Comparison of ENCODE assay signal across 1 cellular context in the genomic region with DNA sequence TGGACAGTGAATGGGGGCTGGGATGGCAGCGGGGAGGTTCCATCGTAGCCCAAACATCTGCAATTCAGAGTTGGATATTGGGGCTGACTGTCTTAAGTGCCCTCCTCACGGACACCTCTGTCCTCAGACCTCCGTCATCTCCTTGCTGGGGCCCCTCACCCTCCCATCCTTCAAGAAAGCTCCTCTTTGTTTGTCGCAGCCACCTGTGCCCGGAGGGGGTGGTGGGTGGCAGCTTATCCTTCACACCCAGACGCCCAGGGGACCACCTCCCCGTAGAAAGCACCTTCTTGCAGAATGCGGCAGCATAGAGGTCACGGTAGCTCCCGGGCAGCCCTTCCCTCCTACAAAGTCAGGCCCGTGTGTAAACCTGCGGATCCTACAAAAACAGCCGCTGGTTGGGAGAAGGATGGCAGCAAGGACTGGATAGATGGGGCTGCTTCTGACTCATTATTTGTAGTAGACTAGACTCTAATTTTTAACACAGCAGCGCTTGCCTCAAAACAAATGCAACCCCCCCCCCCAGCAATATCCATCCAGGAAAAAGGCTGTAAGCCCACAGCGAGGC.
TF ChIP-seq lines count a peak whose summit lies in the region.

No MANE protein-coding gene starts in this region.

TF ChIP-seq in HepG2, 621 proteins besides CTCF, POLR2A, EP300 and RAD21 (continued from another document):
- TF ChIP-seq ZNF124 (CRISPR knock-in tag; IDR thresholded peaks at IDR 0.05), result no peak
- no peak for TF ChIP-seq ZKSCAN8 (CRISPR knock-in tag; IDR thresholded peaks at IDR 0.05; ENCODE audit: borderline replicate concordance)
- 0 out of 2 replicates have a peak, but pooled peaks have one; percentile 16 for TF ChIP-seq GLI4 (CRISPR knock-in tag; IDR thresholded peaks at IDR 0.05; ENCODE audit: borderline replicate concordance)
- TF ChIP-seq CREBL2 (CRISPR knock-in tag; IDR thresholded peaks at IDR 0.05; ENCODE audit: borderline replicate concordance), result no peak
- no peak for TF ChIP-seq ZBTB44 (CRISPR knock-in tag; IDR thresholded peaks at IDR 0.05)
- TF ChIP-seq ZNF777 (CRISPR knock-in tag; IDR thresholded peaks at IDR 0.05), result no peak
- 0 out of 2 replicates have a peak, but pooled peaks have one; percentile 15 for TF ChIP-seq FOXO4 (CRISPR knock-in tag; conservative IDR thresholded peaks at IDR 0.05)
- TF ChIP-seq, protein P1, sequence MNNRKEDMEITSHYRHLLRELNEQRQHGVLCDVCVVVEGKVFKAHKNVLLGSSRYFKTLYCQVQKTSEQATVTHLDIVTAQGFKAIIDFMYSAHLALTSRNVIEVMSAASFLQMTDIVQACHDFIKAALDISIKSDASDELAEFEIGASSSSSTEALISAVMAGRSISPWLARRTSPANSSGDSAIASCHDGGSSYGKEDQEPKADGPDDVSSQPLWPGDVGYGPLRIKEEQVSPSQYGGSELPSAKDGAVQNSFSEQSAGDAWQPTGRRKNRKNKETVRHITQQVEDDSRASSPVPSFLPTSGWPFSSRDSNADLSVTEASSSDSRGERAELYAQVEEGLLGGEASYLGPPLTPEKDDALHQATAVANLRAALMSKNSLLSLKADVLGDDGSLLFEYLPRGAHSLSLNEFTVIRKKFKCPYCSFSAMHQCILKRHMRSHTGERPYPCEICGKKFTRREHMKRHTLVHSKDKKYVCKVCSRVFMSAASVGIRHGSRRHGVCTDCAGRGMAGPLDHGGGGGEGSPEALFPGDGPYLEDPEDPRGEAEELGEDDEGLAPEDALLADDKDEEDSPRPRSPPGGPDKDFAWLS (CRISPR knock-in tag; IDR thresholded peaks at IDR 0.05; ENCODE audit: borderline replicate concordance), result no peak
- TF ChIP-seq MIXL1 (CRISPR knock-in tag; IDR thresholded peaks at IDR 0.05), result no peak
- no peak for TF ChIP-seq ARNT (IDR thresholded peaks at IDR 0.05)
- TF ChIP-seq ZNF24 (IDR thresholded peaks at IDR 0.05), result no peak
- TF ChIP-seq ZNF225 (CRISPR knock-in tag; IDR thresholded peaks at IDR 0.05), result no peak
- TF ChIP-seq ELF4 (CRISPR knock-in tag; IDR thresholded peaks at IDR 0.05; ENCODE audit: borderline replicate concordance), result no peak
- TF ChIP-seq FOXA3 (CRISPR knock-in tag; IDR thresholded peaks at IDR 0.05), result 0 out of 2 replicates have a peak, but pooled peaks have one; percentile 2
- no peak for TF ChIP-seq PHB2 (IDR thresholded peaks at IDR 0.05; ENCODE audit: partially characterized antibody)
- 0 out of 2 replicates have a peak, but pooled peaks have one; percentile 36 for TF ChIP-seq HNRNPL (IDR thresholded peaks at IDR 0.05; ENCODE audit: low read depth, low read length)
- TF ChIP-seq RFX1 (IDR thresholded peaks at IDR 0.05), result no peak
- 0 out of 2 replicates have a peak, but pooled peaks have one; percentile 33 for TF ChIP-seq ZNF598 (CRISPR knock-in tag; IDR thresholded peaks at IDR 0.05; ENCODE audit: borderline replicate concordance)
- no peak for TF ChIP-seq ZNF589 (CRISPR knock-in tag; conservative IDR thresholded peaks at IDR 0.05)
- TF ChIP-seq, protein P2, sequence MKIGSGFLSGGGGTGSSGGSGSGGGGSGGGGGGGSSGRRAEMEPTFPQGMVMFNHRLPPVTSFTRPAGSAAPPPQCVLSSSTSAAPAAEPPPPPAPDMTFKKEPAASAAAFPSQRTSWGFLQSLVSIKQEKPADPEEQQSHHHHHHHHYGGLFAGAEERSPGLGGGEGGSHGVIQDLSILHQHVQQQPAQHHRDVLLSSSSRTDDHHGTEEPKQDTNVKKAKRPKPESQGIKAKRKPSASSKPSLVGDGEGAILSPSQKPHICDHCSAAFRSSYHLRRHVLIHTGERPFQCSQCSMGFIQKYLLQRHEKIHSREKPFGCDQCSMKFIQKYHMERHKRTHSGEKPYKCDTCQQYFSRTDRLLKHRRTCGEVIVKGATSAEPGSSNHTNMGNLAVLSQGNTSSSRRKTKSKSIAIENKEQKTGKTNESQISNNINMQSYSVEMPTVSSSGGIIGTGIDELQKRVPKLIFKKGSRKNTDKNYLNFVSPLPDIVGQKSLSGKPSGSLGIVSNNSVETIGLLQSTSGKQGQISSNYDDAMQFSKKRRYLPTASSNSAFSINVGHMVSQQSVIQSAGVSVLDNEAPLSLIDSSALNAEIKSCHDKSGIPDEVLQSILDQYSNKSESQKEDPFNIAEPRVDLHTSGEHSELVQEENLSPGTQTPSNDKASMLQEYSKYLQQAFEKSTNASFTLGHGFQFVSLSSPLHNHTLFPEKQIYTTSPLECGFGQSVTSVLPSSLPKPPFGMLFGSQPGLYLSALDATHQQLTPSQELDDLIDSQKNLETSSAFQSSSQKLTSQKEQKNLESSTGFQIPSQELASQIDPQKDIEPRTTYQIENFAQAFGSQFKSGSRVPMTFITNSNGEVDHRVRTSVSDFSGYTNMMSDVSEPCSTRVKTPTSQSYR (CRISPR knock-in tag; IDR thresholded peaks at IDR 0.05; ENCODE audit: borderline replicate concordance), result no peak
- no peak for TF ChIP-seq TBX2 (CRISPR knock-in tag; IDR thresholded peaks at IDR 0.05; ENCODE audit: borderline replicate concordance)
- peak; percentile 5 for TF ChIP-seq PRPF4 (IDR thresholded peaks at IDR 0.05; ENCODE audit: low read depth, low read length, poor library complexity, severe bottlenecking)
- no peak for TF ChIP-seq XRCC5 (optimal IDR thresholded peaks at IDR 0.05; ENCODE audit: low read length)
- TF ChIP-seq GPBP1L1 (CRISPR knock-in tag; IDR thresholded peaks at IDR 0.05), result no peak
- TF ChIP-seq, protein P3, sequence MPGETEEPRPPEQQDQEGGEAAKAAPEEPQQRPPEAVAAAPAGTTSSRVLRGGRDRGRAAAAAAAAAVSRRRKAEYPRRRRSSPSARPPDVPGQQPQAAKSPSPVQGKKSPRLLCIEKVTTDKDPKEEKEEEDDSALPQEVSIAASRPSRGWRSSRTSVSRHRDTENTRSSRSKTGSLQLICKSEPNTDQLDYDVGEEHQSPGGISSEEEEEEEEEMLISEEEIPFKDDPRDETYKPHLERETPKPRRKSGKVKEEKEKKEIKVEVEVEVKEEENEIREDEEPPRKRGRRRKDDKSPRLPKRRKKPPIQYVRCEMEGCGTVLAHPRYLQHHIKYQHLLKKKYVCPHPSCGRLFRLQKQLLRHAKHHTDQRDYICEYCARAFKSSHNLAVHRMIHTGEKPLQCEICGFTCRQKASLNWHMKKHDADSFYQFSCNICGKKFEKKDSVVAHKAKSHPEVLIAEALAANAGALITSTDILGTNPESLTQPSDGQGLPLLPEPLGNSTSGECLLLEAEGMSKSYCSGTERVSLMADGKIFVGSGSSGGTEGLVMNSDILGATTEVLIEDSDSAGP (CRISPR knock-in tag; IDR thresholded peaks at IDR 0.05; ENCODE audit: borderline replicate concordance), result no peak
- no peak for TF ChIP-seq NFKBIZ (CRISPR knock-in tag; IDR thresholded peaks at IDR 0.05)
- TF ChIP-seq GMEB2 (CRISPR knock-in tag; IDR thresholded peaks at IDR 0.05; ENCODE audit: low read depth), result no peak
